ENCODE assay signal across 8 cellular contexts in genomic region chr11:111937859-111938258, GRCh38. TPM values are rescaled to one million over a fixed set of nuclear protein-coding genes. Genes with fewer than 3 reads are reported as not detected.
DNase-seq lines count a peak whose midpoint lies in the region; ATAC-seq and TF ChIP-seq lines count a peak whose summit lies in the region.

No MANE protein-coding gene starts in this region.

- 72 to 82% methylated on average over 7 of the region's 7 CpGs for WGBS in lower leg skin, 2 donors

- no peaks in the 10 kb centered on the region for H3K9me3 Mint-ChIP-seq in activated T-helper 17 cell treated with anti-CD3 and anti-CD28 coated beads, Interleukin-2, amount 50 U/mL, for 72 hours
- no peaks in the 10 kb centered on the region for H3K9me3 Mint-ChIP-seq in stimulated activated naive CD8-positive, alpha-beta T cell treated with anti-CD3 and anti-CD28 coated beads, Interleukin-15, amount 100 ng/mL, for 72 hours

- H3K9me3 ChIP-seq in Karpas-422 (ENCODE audit: low read length): no peaks in the 10 kb centered on the region
- H3K9me3 ChIP-seq in iPS-15b (ENCODE audit: control insufficient read depth, insufficient read depth, low read length): no peaks in the 10 kb centered on the region

- peak overlapping the region; percentile 99 for H3K27ac Mint-ChIP-seq in activated T-helper 17 cell treated with anti-CD3 and anti-CD28 coated beads, Interleukin-2, amount 50 U/mL, for 72 hours
- H3K27ac Mint-ChIP-seq in stimulated activated naive CD8-positive, alpha-beta T cell treated with anti-CD3 and anti-CD28 coated beads, Interleukin-15, amount 100 ng/mL, for 72 hours: peak overlapping the region; percentile 60 to 87

- TF ChIP-seq CTCF in lower leg skin (IDR thresholded peaks at IDR 0.05) (no peak), GM13977 (IDR thresholded peaks at IDR 0.05; ENCODE audit: extremely low read depth, insufficient read depth, missing control alignments) (no peak)

- H4K20me1 ChIP-seq in Karpas-422 (ENCODE audit: insufficient read depth, low read depth, low read length): no peaks in the 10 kb centered on the region

- peaks cover 14% of the 10 kb centered on the region for H3K36me3 Mint-ChIP-seq in activated T-helper 17 cell treated with anti-CD3 and anti-CD28 coated beads, Interleukin-2, amount 50 U/mL, for 72 hours (ENCODE audit: low read depth)

- H3K4me1 ChIP-seq in Karpas-422 (ENCODE audit: low read length): peaks cover 35% of the 10 kb centered on the region
- H3K4me1 ChIP-seq in iPS-15b (ENCODE audit: control insufficient read depth, insufficient read depth, low read length): peaks cover 27% of the 10 kb centered on the region

- H3K9me2 ChIP-seq in Karpas-422 (replicated peaks; ENCODE audit: insufficient read depth, low read length): no peaks in the 10 kb centered on the region

- in situ Hi-C loops in GM13977 (cut with MboI; ENCODE audit: low pct_unique_long_range_greater_than_20kb, low sequenced_read_pairs, unreplicated experiment): loop anchor here (5.0 kb wide), 1 partner anchor 34 kb away; no protein-coding TSS in a partner anchor

- no peaks in the 10 kb centered on the region for H3K79me2 ChIP-seq in Karpas-422 (ENCODE audit: low read length)

- H3K27ac ChIP-seq in Karpas-422 (ENCODE audit: low read length): no peak overlapping the region

- H3K4me3 ChIP-seq in Karpas-422 (ENCODE audit: low read length): peak overlapping the region; percentile 73; the same call in 1 of the 2 replicates
- peak overlapping the region; percentile 58 for H3K4me3 ChIP-seq in iPS-15b (ENCODE audit: low read depth, low read length)
- no peak overlapping the region for H3K4me3 ChIP-seq in lower leg skin (ENCODE audit: low read depth, poor library complexity, severe bottlenecking)

- ATAC-seq in activated T-helper 17 cell treated with anti-CD3 and anti-CD28 coated beads, Interleukin-2, amount 50 U/mL, for 72 hours (replicated peaks): no peak
- ATAC-seq in stimulated activated naive CD8-positive, alpha-beta T cell treated with anti-CD3 and anti-CD28 coated beads, Interleukin-15, amount 100 ng/mL, for 72 hours: no peak

- CTCF ChIA-PET in HEK293T (lab: Yijun Ruan, JAX): interaction anchor here (0.6 to 0.7 kb wide), 3 partner anchors 16 to 1321 kb away, joined by 3 to 4 read pairs (median 3); no protein-coding TSS in a partner anchor

- H3K27me3 ChIP-seq in Karpas-422 (ENCODE audit: low read length) (no peaks in the 10 kb centered on the region), iPS-15b (ENCODE audit: control insufficient read depth, insufficient read depth, low read length) (no peaks in the 10 kb centered on the region)

- no peaks in the 10 kb centered on the region for H3K27me3 Mint-ChIP-seq in activated T-helper 17 cell treated with anti-CD3 and anti-CD28 coated beads, Interleukin-2, amount 50 U/mL, for 72 hours
- H3K27me3 Mint-ChIP-seq in stimulated activated naive CD8-positive, alpha-beta T cell treated with anti-CD3 and anti-CD28 coated beads, Interleukin-15, amount 100 ng/mL, for 72 hours: no peaks in the 10 kb centered on the region

- peaks cover 34% of the 10 kb centered on the region for H3K4me1 Mint-ChIP-seq in activated T-helper 17 cell treated with anti-CD3 and anti-CD28 coated beads, Interleukin-2, amount 50 U/mL, for 72 hours
- H3K4me1 Mint-ChIP-seq in stimulated activated naive CD8-positive, alpha-beta T cell treated with anti-CD3 and anti-CD28 coated beads, Interleukin-15, amount 100 ng/mL, for 72 hours: peaks cover 50% of the 10 kb centered on the region

- intact Hi-C loops in lower leg skin (cut with DNase I; ENCODE audit: low total_unique reads): no loop called here

- H3K36me3 ChIP-seq in Karpas-422 (ENCODE audit: insufficient read depth, low read length) (no peaks in the 10 kb centered on the region), iPS-15b (ENCODE audit: control insufficient read depth, insufficient read depth, low read length) (no peaks in the 10 kb centered on the region)

- peak overlapping the region; percentile 94 for H3K4me3 Mint-ChIP-seq in activated T-helper 17 cell treated with anti-CD3 and anti-CD28 coated beads, Interleukin-2, amount 50 U/mL, for 72 hours
- peak overlapping the region; percentile 88 to 93 for H3K4me3 Mint-ChIP-seq in stimulated activated naive CD8-positive, alpha-beta T cell treated with anti-CD3 and anti-CD28 coated beads, Interleukin-15, amount 100 ng/mL, for 72 hours

- H2AFZ ChIP-seq in Karpas-422 (ENCODE audit: low read length): no peak overlapping the region

- peak overlapping the region; percentile 72 for H3K9ac ChIP-seq in Karpas-422 (ENCODE audit: low read length)
- H3K9ac ChIP-seq in iPS-15b (ENCODE audit: low read depth, low read length): peak overlapping the region; percentile 4

- no peak for TF ChIP-seq POLR2A in lower leg skin (IDR thresholded peaks at IDR 0.05)

- POLR2A ChIA-PET in HEK293T (lab: Yijun Ruan, JAX): interaction anchor here (0.6 to 2.6 kb wide), 6 partner anchors 11 to 127 kb away, joined by 3 to 14 read pairs (median 7); partner anchors contain the start of gene DLAT

- H3K4me2 ChIP-seq in Karpas-422 (ENCODE audit: low read depth, low read length, poor library complexity, severe bottlenecking): peak overlapping the region; percentile 80

- DNase-seq in Karpas-422 (no peak), NCI-H2196 treated with DMSO at 0.1 percent for 48 hours (lab: John Stamatoyannopoulos, UW; ENCODE audit: unreplicated experiment) (no peak), lower leg skin (ENCODE audit: low spot score in 2 of 2) (no peak), GM13977 (ENCODE audit: low spot score) (no peak), HEK293T (ENCODE audit: extremely low spot score) (no peak)
- DNase-seq in stimulated activated naive CD8-positive, alpha-beta T cell treated with anti-CD3 and anti-CD28 coated beads, Interleukin-15, amount 100 ng/mL, for 72 hours: no peak

TF ChIP-seq in HEK293T, 16 proteins besides CTCF, POLR2A, EP300 and RAD21:
- TF ChIP-seq L3MBTL2 (conservative IDR thresholded peaks at IDR 0.05) (no peak), HDGF (IDR thresholded peaks at IDR 0.05; ENCODE audit: borderline replicate concordance) (no peak), PKNOX1 (IDR thresholded peaks at IDR 0.05) (no peak), BHLHE40 (IDR thresholded peaks at IDR 0.05; ENCODE audit: borderline replicate concordance) (no peak), FOXM1 (IDR thresholded peaks at IDR 0.05; ENCODE audit: borderline replicate concordance) (no peak), LEF1 (IDR thresholded peaks at IDR 0.05; ENCODE audit: borderline replicate concordance) (no peak), SP1 (IDR thresholded peaks at IDR 0.05) (no peak), ZNF384 (IDR thresholded peaks at IDR 0.05) (no peak), FOXK2 (IDR thresholded peaks at IDR 0.05) (no peak), NFRKB (IDR thresholded peaks at IDR 0.05) (no peak), CTBP1 (IDR thresholded peaks at IDR 0.05; ENCODE audit: borderline replicate concordance) (no peak), ARNT (IDR thresholded peaks at IDR 0.05) (no peak), SUZ12 (IDR thresholded peaks at IDR 0.05) (no peak), ELF4 (IDR thresholded peaks at IDR 0.05) (no peak), TARDBP (IDR thresholded peaks at IDR 0.05) (no peak), FOXA1 (IDR thresholded peaks at IDR 0.05) (no peak)

RNA-seq across cellular contexts. Expression of gene DIXDC1, which starts 0.7 kb away (rescaled TPM):
- 2.0 and 2.8 TPM in 2 replicates for total RNA-seq in Karpas-422 (2014; rRNA removed; shearing (Covaris generic); ENCODE audit: low replicate concordance)
- total RNA-seq in activated T-helper 17 cell treated with anti-CD3 and anti-CD28 coated beads, Interleukin-2, amount 50 U/mL, for 72 hours: 10 to 100 TPM; 11.3 to 27.4 TPM
- total RNA-seq in lower leg skin: 10 to 100 TPM; 13.6 to 21.5 (median 20.3) TPM

RNA-seq across cellular contexts. Expression of gene C11orf52, which starts 19.1 kb away (rescaled TPM):
- total RNA-seq in Karpas-422 (2014; rRNA removed; shearing (Covaris generic); ENCODE audit: low replicate concordance): not detected in 2 replicates
- total RNA-seq in activated T-helper 17 cell treated with anti-CD3 and anti-CD28 coated beads, Interleukin-2, amount 50 U/mL, for 72 hours: not detected
- 10 to 100 TPM in 3 of 4 donors, 1 to 10 TPM in 1; 6.2 to 16.1 (median 12.4) TPM for total RNA-seq in lower leg skin

RNA-seq across cellular contexts. Expression of gene HSPB2, which starts 25.3 kb away (rescaled TPM):
- not detected in 2 replicates for total RNA-seq in Karpas-422 (2014; rRNA removed; shearing (Covaris generic); ENCODE audit: low replicate concordance)
- total RNA-seq in activated T-helper 17 cell treated with anti-CD3 and anti-CD28 coated beads, Interleukin-2, amount 50 U/mL, for 72 hours: under 1 TPM in 1 of 2 donors, not detected in 1; 0.32 TPM
- 1 to 10 TPM in 3 of 4 donors, not detected in 1; 1.2 to 6.7 (median 1.5) TPM for total RNA-seq in lower leg skin

RNA-seq across cellular contexts. Expression of gene CRYAB, which starts 26.3 kb away (rescaled TPM):
- total RNA-seq in Karpas-422 (2014; rRNA removed; shearing (Covaris generic); ENCODE audit: low replicate concordance): not detected in 2 replicates
- not detected for total RNA-seq in activated T-helper 17 cell treated with anti-CD3 and anti-CD28 coated beads, Interleukin-2, amount 50 U/mL, for 72 hours
- total RNA-seq in lower leg skin: 100 to 1,000 TPM; 130 to 209 (median 200) TPM

RNA-seq across cellular contexts. Expression of gene CFAP68, which starts 58.5 kb away (rescaled TPM):
- total RNA-seq in Karpas-422 (2014; rRNA removed; shearing (Covaris generic); ENCODE audit: low replicate concordance): 31.5 and 40.7 TPM in 2 replicates
- 10 to 100 TPM; 19.5 to 22.4 TPM for total RNA-seq in activated T-helper 17 cell treated with anti-CD3 and anti-CD28 coated beads, Interleukin-2, amount 50 U/mL, for 72 hours
- total RNA-seq in lower leg skin: 10 to 100 TPM; 26.2 to 45.2 (median 29.1) TPM
